In the genomic region with DNA sequence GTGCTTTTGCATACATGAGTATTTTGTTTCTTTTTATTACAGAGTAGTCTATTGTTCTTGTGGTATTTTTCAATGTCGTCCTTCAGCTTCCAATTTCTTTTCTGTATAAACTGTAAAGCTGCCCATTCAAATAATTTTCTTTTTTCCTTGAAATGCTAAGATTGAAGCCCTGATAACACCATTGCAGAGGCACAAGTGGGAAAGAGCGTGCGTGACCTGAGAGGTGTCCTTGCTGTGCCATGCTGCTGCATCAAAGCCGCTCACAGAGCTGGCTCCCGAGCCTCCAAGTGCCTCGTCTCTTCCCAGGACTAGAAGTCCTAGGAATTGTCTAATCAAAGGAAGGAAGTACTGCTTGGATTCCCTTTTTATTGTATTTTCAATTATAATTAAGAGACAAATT, we compare ENCODE assay signal across 13 cellular contexts.
"Had no signal": no experiment of that assay in that cellular context is flagged by ENCODE, and none has a peak within 500 bp of the region (broad histone marks: within the 10 kb centered on the region; RNA-seq: fewer than 3 reads in every experiment).

No MANE protein-coding gene starts in this region.

- ATAC-seq: esophagus mucosa, gastrocnemius medialis had no signal

- DNase-seq: cortex of kidney; dorsolateral prefrontal cortex; effector memory CD4-positive, alpha-beta T cell; gastrocnemius medialis; glutamatergic neuron; left lung; lower lobe of right lung; midbrain; naive B cell; small intestine; stimulated activated CD4-positive, alpha-beta T cell treated with anti-CD3 and anti-CD28 coated beads, Interleukin-2, amount 100 ng/mL, for 48 hours; stimulated activated naive CD4-positive, alpha-beta T cell treated with Interleukin-2 at 50 U/mL for 16 hours had no signal

- H3K4me3 ChIP-seq: dorsolateral prefrontal cortex, gastrocnemius medialis, left lung, lower lobe of right lung had no signal

- H3K4me1 ChIP-seq: left lung, lower lobe of right lung had no signal

- H3K27ac ChIP-seq: dorsolateral prefrontal cortex, left lung, lower lobe of right lung had no signal

- H3K27me3 ChIP-seq: dorsolateral prefrontal cortex, gastrocnemius medialis had no signal

- H3K36me3 ChIP-seq: gastrocnemius medialis, left lung, lower lobe of right lung had no signal
